ENCODE assay signal across 23 cellular contexts in the genomic region with DNA sequence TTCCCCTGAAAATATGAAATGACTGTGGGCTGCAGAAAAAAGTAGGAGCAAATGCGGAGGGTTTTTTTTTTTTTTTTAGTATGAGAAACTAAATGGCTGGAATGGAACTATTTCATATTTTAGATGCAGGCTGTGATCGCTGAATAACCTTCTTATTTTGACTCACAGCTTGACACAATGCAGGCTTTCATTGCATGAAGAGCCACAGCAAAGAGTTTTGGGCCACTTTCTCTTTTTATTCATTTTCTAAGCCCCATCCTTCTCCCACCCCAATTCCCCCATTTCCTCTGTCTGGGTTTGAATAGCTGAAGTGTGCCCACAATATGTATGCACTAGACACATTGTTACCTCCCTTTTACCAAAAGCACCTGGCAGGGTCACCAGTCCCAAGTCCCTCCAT.
DNase-seq lines count a peak whose midpoint lies in the region; ATAC-seq and TF ChIP-seq lines count a peak whose summit lies in the region.
"Had no signal": no experiment of that assay in that cellular context is flagged by ENCODE, and none has a peak within 500 bp of the region (broad histone marks: within the 10 kb centered on the region; RNA-seq: fewer than 3 reads in every experiment).

No MANE protein-coding gene starts in this region.

- H3K9ac ChIP-seq in mammary epithelial cell (ENCODE audit: insufficient read depth, low read length): no peak overlapping the region

- H3K4me2 ChIP-seq in mammary epithelial cell (ENCODE audit: insufficient read depth, low read depth, low read length): no peak overlapping the region
- H3K4me2 ChIP-seq: A549 had no signal

- BruUV-seq in MCF 10A (replicated peaks; lab: Mats Ljungman, UMichigan): no TSS peak
- no TSS peak for BruUV-seq in mammary epithelial cell (replicated peaks; lab: Mats Ljungman, UMichigan)

- no peaks in the 10 kb centered on the region for H4K20me1 ChIP-seq in mammary epithelial cell (ENCODE audit: insufficient read depth, low read length)

- peak; percentile 64 for ATAC-seq in sciatic nerve
- ATAC-seq in WTC11: no peak
- ATAC-seq: A549, HepG2, Right ventricle myocardium inferior had no signal

- TF ChIP-seq CTCF in MCF 10A (IDR thresholded peaks at IDR 0.05; ENCODE audit: unreplicated experiment): no peak
- TF ChIP-seq CTCF in mammary epithelial cell (conservative IDR thresholded peaks at IDR 0.05 in 1 of 2, IDR thresholded peaks at IDR 0.05 in 1 of 2; ENCODE audit: extremely low read depth in 1 of 2, insufficient read depth in 1 of 2, low read depth in 1 of 2, low read length in 2 of 2): no peak
- no peak for TF ChIP-seq CTCF in WTC11 (IDR thresholded peaks at IDR 0.05)

- CTCF ChIA-PET in MCF 10A (lab: Yijun Ruan, JAX) (interaction anchor here (0.6 to 4.2 kb wide), 7 partner anchors 8 to 996 kb away, joined by 3 to 50 read pairs (median 5); no protein-coding TSS in a partner anchor), mammary epithelial cell (lab: Charles Lee; ENCODE audit: low non-redundant PET) (no interaction called here), WTC11 (lab: Charles Lee) (no interaction called here)

- H3K4me1 ChIP-seq in mammary epithelial cell (ENCODE audit: insufficient read depth, low read length): peaks cover 15% of the 10 kb centered on the region
- H3K4me1 ChIP-seq: Caco-2 had no signal

- H3K27ac Mint-ChIP-seq in MCF 10A (ENCODE audit: low read depth, unreplicated experiment) (peak overlapping the region; percentile 35), immature natural killer cell (no peak overlapping the region), WTC11 (no peak overlapping the region)
- peak overlapping the region; percentile 31 for H3K27ac Mint-ChIP-seq in activated T-helper 1 cell treated with anti-CD3 and anti-CD28 coated beads, Interleukin-12 subunit alpha, Interleukin-12 subunit beta, Interleukin-2, Interleukin-4 antibody, amounts not matched to agents 30 ng/mL and 10 ng/mL and 1 ng/mL, durations not matched to agents 14 hours and 24 hours and 36 hours

- POLR2A ChIA-PET in MCF 10A (lab: Yijun Ruan, JAX): interaction anchor here (0.8 kb wide), 1 partner anchor 7 kb away, joined by 3 read pairs; no protein-coding TSS in a partner anchor
- POLR2A ChIA-PET in WTC11 (lab: Charles Lee): no interaction called here

- DNase-seq in MCF 10A (ENCODE audit: unreplicated experiment): no peak
- DNase-seq in mammary epithelial cell: no peak
- no peak for DNase-seq in activated T-helper 1 cell treated with anti-CD3 and anti-CD28 coated beads, Interleukin-12 subunit alpha, Interleukin-12 subunit beta, Interleukin-2, Interleukin-4 antibody, amounts not matched to agents 30 ng/mL and 10 ng/mL and 1 ng/mL, durations not matched to agents 14 hours and 24 hours and 36 hours (ENCODE audit: low spot score)
- peak; percentile 27 for DNase-seq in medulla oblongata (ENCODE audit: extremely low spot score)
- DNase-seq in sciatic nerve (ENCODE audit: low spot score): no peak
- DNase-seq in stimulated activated CD4-positive, alpha-beta T cell treated with anti-CD3 and anti-CD28 coated beads, Interleukin-15, amount 100 ng/mL, for 24 hours: no peak
- DNase-seq in immature natural killer cell: no peak
- no peak for DNase-seq in WTC11 (ENCODE audit: low spot score)
- DNase-seq: C1 segment of cervical spinal cord; Caco-2; CD4-positive, alpha-beta memory T cell; Karpas-422; MV-4-11; NCI-H1105; NCI-H146; NCI-H1930; NCI-H446; NCI-H524 treated with DMSO at 0.1 percent for 48 hours; NCI-H774 had no signal

- H3K27me3 Mint-ChIP-seq in MCF 10A (ENCODE audit: insufficient read depth, unreplicated experiment) (no peaks in the 10 kb centered on the region), immature natural killer cell (ENCODE audit: low read depth in 3 of 3) (peaks cover 0 to 2% (median 0%) of the 10 kb centered on the region in 3 donors), WTC11 (ENCODE audit: low read depth) (no peaks in the 10 kb centered on the region)
- no peaks in the 10 kb centered on the region for H3K27me3 Mint-ChIP-seq in activated T-helper 1 cell treated with anti-CD3 and anti-CD28 coated beads, Interleukin-12 subunit alpha, Interleukin-12 subunit beta, Interleukin-2, Interleukin-4 antibody, amounts not matched to agents 30 ng/mL and 10 ng/mL and 1 ng/mL, durations not matched to agents 14 hours and 24 hours and 36 hours (ENCODE audit: insufficient read depth)

- no peaks in the 10 kb centered on the region for H3K36me3 ChIP-seq in mammary epithelial cell (ENCODE audit: insufficient read depth, low read length)
- H3K36me3 ChIP-seq: SJSA1 had no signal

- H3K9me3 Mint-ChIP-seq in MCF 10A (ENCODE audit: unreplicated experiment) (no peaks in the 10 kb centered on the region), immature natural killer cell (no peaks in the 10 kb centered on the region), WTC11 (peaks cover 12% of the 10 kb centered on the region)
- peaks cover 18% of the 10 kb centered on the region for H3K9me3 Mint-ChIP-seq in activated T-helper 1 cell treated with anti-CD3 and anti-CD28 coated beads, Interleukin-12 subunit alpha, Interleukin-12 subunit beta, Interleukin-2, Interleukin-4 antibody, amounts not matched to agents 30 ng/mL and 10 ng/mL and 1 ng/mL, durations not matched to agents 14 hours and 24 hours and 36 hours

- in situ Hi-C loops in mammary epithelial cell (cut with MboI; ENCODE audit: low sequenced_read_pairs in 2 of 2): loop anchor here (10.0 to 25.0 kb wide), 2 partner anchors 903 to 906 kb away; no protein-coding TSS in a partner anchor

- 90% methylated on average over 2 of the region's 2 CpGs for WGBS in mammary epithelial cell (ENCODE audit: low coverage, missing lambda C conversion rate)

- no peaks in the 10 kb centered on the region for H3K79me2 ChIP-seq in mammary epithelial cell (ENCODE audit: insufficient read depth, low read length)

- H3K4me1 Mint-ChIP-seq in MCF 10A (ENCODE audit: insufficient read depth, unreplicated experiment): peaks cover 15% of the 10 kb centered on the region
- peaks cover 49% of the 10 kb centered on the region for H3K4me1 Mint-ChIP-seq in activated T-helper 1 cell treated with anti-CD3 and anti-CD28 coated beads, Interleukin-12 subunit alpha, Interleukin-12 subunit beta, Interleukin-2, Interleukin-4 antibody, amounts not matched to agents 30 ng/mL and 10 ng/mL and 1 ng/mL, durations not matched to agents 14 hours and 24 hours and 36 hours (ENCODE audit: low read depth)
- H3K4me1 Mint-ChIP-seq in immature natural killer cell: peaks cover 5 to 11% of the 10 kb centered on the region in 2 donors
- H3K4me1 Mint-ChIP-seq in WTC11: peaks cover 16% of the 10 kb centered on the region

- no peak overlapping the region for H3K4me3 Mint-ChIP-seq in MCF 10A (ENCODE audit: unreplicated experiment)
- H3K4me3 Mint-ChIP-seq in activated T-helper 1 cell treated with anti-CD3 and anti-CD28 coated beads, Interleukin-12 subunit alpha, Interleukin-12 subunit beta, Interleukin-2, Interleukin-4 antibody, amounts not matched to agents 30 ng/mL and 10 ng/mL and 1 ng/mL, durations not matched to agents 14 hours and 24 hours and 36 hours: no peak overlapping the region
- H3K4me3 Mint-ChIP-seq in immature natural killer cell: no peak overlapping the region
- no peak overlapping the region for H3K4me3 Mint-ChIP-seq in WTC11
- H3K4me3 Mint-ChIP-seq: CD4-positive, alpha-beta memory T cell had no signal

- no peaks in the 10 kb centered on the region for H3K9me3 ChIP-seq in mammary epithelial cell (replicated peaks; ENCODE audit: insufficient read depth, low read length)
- H3K9me3 ChIP-seq: A549, Caco-2, SJSA1 had no signal

- no peak overlapping the region for H2AFZ ChIP-seq in mammary epithelial cell (ENCODE audit: low read depth, low read length)

- H3K27me3 ChIP-seq in mammary epithelial cell (ENCODE audit: insufficient read depth, low read length): no peaks in the 10 kb centered on the region
- H3K27me3 ChIP-seq: SJSA1 had no signal

- dilution Hi-C loops in mammary epithelial cell (cut with HindIII; ENCODE audit: low sequenced_read_pairs): no loop called here

- H3K36me3 Mint-ChIP-seq in MCF 10A (ENCODE audit: insufficient read depth, unreplicated experiment) (no peaks in the 10 kb centered on the region), immature natural killer cell (no peaks in the 10 kb centered on the region), WTC11 (peaks cover 5% of the 10 kb centered on the region)
- H3K36me3 Mint-ChIP-seq in activated T-helper 1 cell treated with anti-CD3 and anti-CD28 coated beads, Interleukin-12 subunit alpha, Interleukin-12 subunit beta, Interleukin-2, Interleukin-4 antibody, amounts not matched to agents 30 ng/mL and 10 ng/mL and 1 ng/mL, durations not matched to agents 14 hours and 24 hours and 36 hours (ENCODE audit: low read depth): peaks cover 4% of the 10 kb centered on the region
- H3K36me3 Mint-ChIP-seq: CD4-positive, alpha-beta memory T cell had no signal

- intact Hi-C loops in MCF 10A (cut with micrococcal nuclease) (loop anchor here (5.0 to 10.0 kb wide), 2 partner anchors 283 to 886 kb away; a partner anchor contains a TSS), mammary epithelial cell (cut with micrococcal nuclease) (loop anchor here (5.0 kb wide), 2 partner anchors 901 to 996 kb away; no protein-coding TSS in a partner anchor), sciatic nerve (cut with DNase I) (loop anchor here (10.0 kb wide), 1 partner anchor 163 kb away; no protein-coding TSS in a partner anchor)
- intact Hi-C loops in activated T-helper 1 cell treated with anti-CD3 and anti-CD28 coated beads, Interleukin-12 subunit alpha, Interleukin-12 subunit beta, Interleukin-2, Interleukin-4 antibody, amounts not matched to agents 30 ng/mL and 10 ng/mL and 1 ng/mL, durations not matched to agents 14 hours and 24 hours and 36 hours (cut with micrococcal nuclease): loop anchor here (1.0 to 10.0 kb wide), 2 partner anchors 245 to 523 kb away; no protein-coding TSS in a partner anchor

- H3K27ac ChIP-seq in mammary epithelial cell (ENCODE audit: insufficient read depth, low read depth, low read length): no peak overlapping the region
- H3K27ac ChIP-seq: A549, SJSA1 had no signal

- H3K4me3 ChIP-seq in mammary epithelial cell (replicated peaks in 1 of 3; ENCODE audit: insufficient read depth in 1 of 3, low read depth in 2 of 3, low read length in 3 of 3): no peak overlapping the region
- H3K4me3 ChIP-seq: A549, SJSA1 had no signal

Comparison
In these comparisons a context has a peak if more than half of its experiments do, and no peak if none do; other contexts are left out.
1. H3K27ac Mint-ChIP-seq: peak in MCF 10A (single experiment) and activated T-helper 1 cell treated with anti-CD3 and anti-CD28 coated beads, Interleukin-12 subunit alpha, Interleukin-12 subunit beta, Interleukin-2, Interleukin-4 antibody, amounts not matched to agents 30 ng/mL and 10 ng/mL and 1 ng/mL, durations not matched to agents 14 hours and 24 hours and 36 hours (single experiment); none in immature natural killer cell (0 of 6) and WTC11 (single experiment).